9 cellular contexts compared by ENCODE assay signal in the genomic region with DNA sequence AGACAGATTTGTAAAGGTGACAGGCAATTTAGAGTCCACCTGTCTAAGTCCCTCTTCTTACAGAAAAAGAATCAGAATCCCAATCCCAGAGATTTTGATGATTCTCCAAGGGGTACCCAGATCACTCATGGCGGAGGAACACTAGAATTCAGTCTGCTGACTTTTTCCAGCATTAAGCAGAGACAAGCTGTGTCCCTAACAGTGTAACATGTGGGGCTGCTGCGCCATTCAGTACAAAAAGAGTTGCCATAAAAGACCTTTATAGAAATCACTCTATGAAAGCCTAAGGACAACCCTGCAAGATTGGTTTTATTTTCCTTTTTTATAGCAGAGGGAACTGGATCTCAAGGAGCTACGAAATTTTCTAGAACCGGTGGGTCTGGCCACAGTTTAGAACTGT. TPM values are rescaled to one million over a fixed set of nuclear protein-coding genes. Genes with fewer than 3 reads are reported as not detected.
DNase-seq lines count a peak whose midpoint lies in the region; ATAC-seq and TF ChIP-seq lines count a peak whose summit lies in the region.
"Had no signal": no experiment of that assay in that cellular context is flagged by ENCODE, and none has a peak within 500 bp of the region (broad histone marks: within the 10 kb centered on the region; RNA-seq: fewer than 3 reads in every experiment).

No MANE protein-coding gene starts in this region.

- peaks cover 49% of the 10 kb centered on the region for H3K4me1 Mint-ChIP-seq in CD14-positive monocyte
- peaks cover 44% of the 10 kb centered on the region for H3K4me1 Mint-ChIP-seq in activated T-helper 2 cell treated with anti-CD3 and anti-CD28 coated beads, Interferon-gamma antibody, Interleukin-2, Interleukin-4, amounts not matched to agents 10 μg/mL and 5 μg/mL and 100 μg/mL, durations not matched to agents 14 hours and 24 hours and 36 hours (ENCODE audit: low read depth)
- no peaks in the 10 kb centered on the region for H3K4me1 Mint-ChIP-seq in osteocyte (ENCODE audit: unreplicated experiment)

- H3K36me3 ChIP-seq in muscle layer of colon (ENCODE audit: insufficient read depth, low read length), result no peaks in the 10 kb centered on the region

- H3K27me3 ChIP-seq in muscle layer of colon (ENCODE audit: control insufficient read depth in 1 of 2, insufficient read depth in 2 of 2, low read length in 2 of 2), result no peaks in the 10 kb centered on the region

- no peak for DNase-seq in CD14-positive monocyte (ENCODE audit: low spot score)
- DNase-seq in activated T-helper 2 cell treated with anti-CD3 and anti-CD28 coated beads, Interferon-gamma antibody, Interleukin-2, Interleukin-4, amounts not matched to agents 10 μg/mL and 5 μg/mL and 100 μg/mL, durations not matched to agents 14 hours and 24 hours and 36 hours (ENCODE audit: low spot score), result no peak
- DNase-seq in NAMALWA (ENCODE audit: low spot score), result no peak
- DNase-seq in osteocyte (ENCODE audit: extremely low spot score, unreplicated experiment), result no peak
- no peak for DNase-seq in stimulated activated CD4-positive, alpha-beta T cell treated with anti-CD3 and anti-CD28 coated beads, Interleukin-1b, Interleukin-23, amount 100 ng/mL, for 48 hours
- DNase-seq: mesenchymal stem cell had no signal

- TF ChIP-seq CTCF in CD14-positive monocyte (IDR thresholded peaks at IDR 0.05) (no peak), osteocyte (IDR thresholded peaks at IDR 0.05) (no peak)

- no peaks in the 10 kb centered on the region for H3K4me1 ChIP-seq in muscle layer of colon (ENCODE audit: insufficient read depth, low read length)

- intact Hi-C loops in CD14-positive monocyte (cut with micrococcal nuclease), result loop anchor here in 1 of 2 donors (5.0 kb wide), 1 partner anchor 63 kb away; a partner anchor contains a TSS
- intact Hi-C loops in activated T-helper 2 cell treated with anti-CD3 and anti-CD28 coated beads, Interferon-gamma antibody, Interleukin-2, Interleukin-4, amounts not matched to agents 10 μg/mL and 5 μg/mL and 100 μg/mL, durations not matched to agents 14 hours and 24 hours and 36 hours (cut with micrococcal nuclease), result loop anchor here (1.0 to 5.0 kb wide), 7 partner anchors 34 to 239 kb away; a partner anchor contains a TSS

- H3K9me3 ChIP-seq in muscle layer of colon (ENCODE audit: low read length), result no peaks in the 10 kb centered on the region

- ATAC-seq in GM19455 (IDR thresholded peaks at IDR 0.05; ENCODE audit: unreplicated experiment) (peak; percentile 28), SK-N-SH treated with all-trans-retinoic acid at 6 μM for 48 hours (no peak)

- H3K4me3 Mint-ChIP-seq in CD14-positive monocyte (peak overlapping the region; percentile 100), osteocyte (ENCODE audit: unreplicated experiment) (no peak overlapping the region)
- H3K4me3 Mint-ChIP-seq in activated T-helper 2 cell treated with anti-CD3 and anti-CD28 coated beads, Interferon-gamma antibody, Interleukin-2, Interleukin-4, amounts not matched to agents 10 μg/mL and 5 μg/mL and 100 μg/mL, durations not matched to agents 14 hours and 24 hours and 36 hours (ENCODE audit: low read depth), result peak overlapping the region; percentile 89

- peaks cover 14 to 23% of the 10 kb centered on the region in 2 donors for H3K36me3 Mint-ChIP-seq in CD14-positive monocyte
- H3K36me3 Mint-ChIP-seq in activated T-helper 2 cell treated with anti-CD3 and anti-CD28 coated beads, Interferon-gamma antibody, Interleukin-2, Interleukin-4, amounts not matched to agents 10 μg/mL and 5 μg/mL and 100 μg/mL, durations not matched to agents 14 hours and 24 hours and 36 hours (ENCODE audit: low read depth), result peaks cover 27% of the 10 kb centered on the region
- no peaks in the 10 kb centered on the region for H3K36me3 Mint-ChIP-seq in osteocyte (ENCODE audit: unreplicated experiment)

- H3K9ac ChIP-seq in muscle layer of colon (ENCODE audit: low read length), result no peak overlapping the region

- peak overlapping the region in 1 of 2 donors; percentile 26 for H3K4me3 ChIP-seq in muscle layer of colon (ENCODE audit: low read depth in 1 of 2, low read length in 2 of 2)

- H3K9me3 Mint-ChIP-seq in CD14-positive monocyte (peaks cover 2 to 10% (median 5%) of the 10 kb centered on the region in 7 donors), osteocyte (ENCODE audit: unreplicated experiment) (peaks cover 4% of the 10 kb centered on the region)
- peaks cover 13% of the 10 kb centered on the region for H3K9me3 Mint-ChIP-seq in activated T-helper 2 cell treated with anti-CD3 and anti-CD28 coated beads, Interferon-gamma antibody, Interleukin-2, Interleukin-4, amounts not matched to agents 10 μg/mL and 5 μg/mL and 100 μg/mL, durations not matched to agents 14 hours and 24 hours and 36 hours

- H3K27ac Mint-ChIP-seq in CD14-positive monocyte (peak overlapping the region; percentile 74 to 97 (median 94)), osteocyte (ENCODE audit: unreplicated experiment) (no peak overlapping the region)
- peak overlapping the region; percentile 89 for H3K27ac Mint-ChIP-seq in activated T-helper 2 cell treated with anti-CD3 and anti-CD28 coated beads, Interferon-gamma antibody, Interleukin-2, Interleukin-4, amounts not matched to agents 10 μg/mL and 5 μg/mL and 100 μg/mL, durations not matched to agents 14 hours and 24 hours and 36 hours

- peaks cover 0 to 2% (median 0%) of the 10 kb centered on the region in 3 donors for H3K27me3 Mint-ChIP-seq in CD14-positive monocyte (ENCODE audit: low read depth in 3 of 3)
- H3K27me3 Mint-ChIP-seq in activated T-helper 2 cell treated with anti-CD3 and anti-CD28 coated beads, Interferon-gamma antibody, Interleukin-2, Interleukin-4, amounts not matched to agents 10 μg/mL and 5 μg/mL and 100 μg/mL, durations not matched to agents 14 hours and 24 hours and 36 hours (ENCODE audit: low read depth), result no peaks in the 10 kb centered on the region
- H3K27me3 Mint-ChIP-seq in osteocyte (ENCODE audit: unreplicated experiment), result no peaks in the 10 kb centered on the region

- peak overlapping the region; percentile 7 for H3K27ac ChIP-seq in muscle layer of colon (ENCODE audit: low read depth, low read length)

TF ChIP-seq in SK-N-SH treated with all-trans-retinoic acid at 6 μM for 48 hours, 23 proteins besides CTCF, POLR2A, EP300 and RAD21:
- no peak for TF ChIP-seq PPARA (CRISPR knock-in tag; IDR thresholded peaks at IDR 0.05; ENCODE audit: borderline replicate concordance)
- TF ChIP-seq, protein P1, sequence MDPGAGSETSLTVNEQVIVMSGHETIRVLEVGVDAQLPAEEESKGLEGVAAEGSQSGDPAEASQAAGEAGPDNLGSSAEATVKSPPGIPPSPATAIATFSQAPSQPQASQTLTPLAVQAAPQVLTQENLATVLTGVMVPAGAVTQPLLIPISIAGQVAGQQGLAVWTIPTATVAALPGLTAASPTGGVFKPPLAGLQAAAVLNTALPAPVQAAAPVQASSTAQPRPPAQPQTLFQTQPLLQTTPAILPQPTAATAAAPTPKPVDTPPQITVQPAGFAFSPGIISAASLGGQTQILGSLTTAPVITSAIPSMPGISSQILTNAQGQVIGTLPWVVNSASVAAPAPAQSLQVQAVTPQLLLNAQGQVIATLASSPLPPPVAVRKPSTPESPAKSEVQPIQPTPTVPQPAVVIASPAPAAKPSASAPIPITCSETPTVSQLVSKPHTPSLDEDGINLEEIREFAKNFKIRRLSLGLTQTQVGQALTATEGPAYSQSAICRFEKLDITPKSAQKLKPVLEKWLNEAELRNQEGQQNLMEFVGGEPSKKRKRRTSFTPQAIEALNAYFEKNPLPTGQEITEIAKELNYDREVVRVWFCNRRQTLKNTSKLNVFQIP (CRISPR knock-in tag; IDR thresholded peaks at IDR 0.05; ENCODE audit: borderline replicate concordance, low read depth), result no peak
- TF ChIP-seq SNAI2 (CRISPR knock-in tag; IDR thresholded peaks at IDR 0.05), result no peak

RNA-seq across cellular contexts. Expression of a gene that starts 0.6 kb away (rescaled TPM):
- 100 to 1,000 TPM in 1 of 2 donors, 10 to 100 TPM in 1; 54.5 to 115 TPM for polyA plus RNA-seq in CD14-positive monocyte
- 22.6 and 24.1 TPM in 2 replicates for total RNA-seq in activated T-helper 2 cell treated with anti-CD3 and anti-CD28 coated beads, Interferon-gamma antibody, Interleukin-2, Interleukin-4, amounts not matched to agents 10 μg/mL and 5 μg/mL and 100 μg/mL, durations not matched to agents 14 hours and 24 hours and 36 hours
- total RNA-seq in osteocyte, result not detected in 2 replicates

RNA-seq across cellular contexts. Expression of a gene that starts 51.9 kb away (rescaled TPM):
- polyA plus RNA-seq in CD14-positive monocyte, result 100 to 1,000 TPM; 167 to 269 TPM
- 36.7 and 39.1 TPM in 2 replicates for total RNA-seq in activated T-helper 2 cell treated with anti-CD3 and anti-CD28 coated beads, Interferon-gamma antibody, Interleukin-2, Interleukin-4, amounts not matched to agents 10 μg/mL and 5 μg/mL and 100 μg/mL, durations not matched to agents 14 hours and 24 hours and 36 hours
- not detected in 2 replicates for total RNA-seq in osteocyte

Comparison
In these comparisons a context has a peak if more than half of its experiments do, and no peak if none do; other contexts are left out.
1. RNA of a gene that starts 0.6 kb away (total RNA-seq): 22.6 to 24.1 TPM in activated T-helper 2 cell treated with anti-CD3 and anti-CD28 coated beads, Interferon-gamma antibody, Interleukin-2, Interleukin-4, amounts not matched to agents 10 μg/mL and 5 μg/mL and 100 μg/mL, durations not matched to agents 14 hours and 24 hours and 36 hours; not detected in osteocyte; every median in the first group is over 10 times any median in the second.
2. RNA of a gene that starts 51.9 kb away (total RNA-seq): 36.7 to 39.1 TPM in activated T-helper 2 cell treated with anti-CD3 and anti-CD28 coated beads, Interferon-gamma antibody, Interleukin-2, Interleukin-4, amounts not matched to agents 10 μg/mL and 5 μg/mL and 100 μg/mL, durations not matched to agents 14 hours and 24 hours and 36 hours; not detected in osteocyte; every median in the first group is over 10 times any median in the second.